ENCODE assay signal across 8 cellular contexts in genomic region chr3:49165771-49166751, GRCh38. TPM values are rescaled to one million over a fixed set of nuclear protein-coding genes. Genes with fewer than 3 reads are reported as not detected.
DNase-seq lines count a peak whose midpoint lies in the region; ATAC-seq and TF ChIP-seq lines count a peak whose summit lies in the region.

Gene CCDC71 (minus strand): TSS chr3:49166331. CDS start chr3:49164208, 2,123 bp downstream.

- peak within 1 kb of the TSS; percentile 94 for H2AFZ ChIP-seq in Loucy (ENCODE audit: low read length)

- H3K4me2 ChIP-seq in Loucy (ENCODE audit: low read depth, low read length, poor library complexity, severe bottlenecking) = peak within 1 kb of the TSS; percentile 96

- H3K36me3 Mint-ChIP-seq in CD14-positive monocyte (peaks cover 19 to 43% of the 10 kb centered on the region in 2 donors), T-helper 17 cell (ENCODE audit: low read depth) (no peaks in the 10 kb centered on the region)

- peak within 1 kb of the TSS; percentile 85 to 91 for H3K4me3 Mint-ChIP-seq in CD14-positive monocyte
- peak within 1 kb of the TSS; percentile 96 for H3K4me3 Mint-ChIP-seq in T-helper 17 cell

- H3K9me3 ChIP-seq in Loucy (ENCODE audit: insufficient read depth, low read depth, low read length) (no peaks in the 10 kb centered on the region), T-helper 17 cell (ENCODE audit: control insufficient read depth, low read length, poor library complexity, severe bottlenecking) (no peaks in the 10 kb centered on the region), right cardiac atrium (ENCODE audit: control insufficient read depth, low read length) (no peaks in the 10 kb centered on the region), uterus (no peaks in the 10 kb centered on the region)

- peaks cover 22% of the 10 kb centered on the region for H3K79me2 ChIP-seq in Loucy (ENCODE audit: insufficient read depth, low read length)

- TF ChIP-seq CTCF in CD14-positive monocyte (IDR thresholded peaks at IDR 0.05) (no peak), Loucy (conservative IDR thresholded peaks at IDR 0.05; ENCODE audit: low read length) (no peak), uterus (IDR thresholded peaks at IDR 0.05) (peak in 2 of 4 experiments; percentile 12 to 16)

- 3% methylated on average over 69 of the region's 69 CpGs for WGBS in right cardiac atrium

- H3K9me3 Mint-ChIP-seq in CD14-positive monocyte = peaks cover 0 to 17% (median 7%) of the 10 kb centered on the region in 7 donors

- H3K36me3 ChIP-seq in Loucy (ENCODE audit: insufficient read depth, low read length) = peaks cover 6% of the 10 kb centered on the region; the same call in 1 of the 2 replicates
- peaks cover 13% of the 10 kb centered on the region for H3K36me3 ChIP-seq in rectal smooth muscle tissue (ENCODE audit: control insufficient read depth, insufficient read depth, low read length)
- no peaks in the 10 kb centered on the region for H3K36me3 ChIP-seq in uterus

- H3K4me1 ChIP-seq in Loucy (ENCODE audit: insufficient read depth, low read length, poor library complexity, severe bottlenecking) (peaks cover 17% of the 10 kb centered on the region), right cardiac atrium (ENCODE audit: control insufficient read depth, insufficient read depth, low read length) (peaks cover 11% of the 10 kb centered on the region), rectal smooth muscle tissue (ENCODE audit: control insufficient read depth, insufficient read depth, low read length) (peaks cover 13% of the 10 kb centered on the region), uterus (peaks cover 0 to 4% of the 10 kb centered on the region in 2 donors)

- peak; percentile 60 for ATAC-seq in GM19452 (IDR thresholded peaks at IDR 0.05; ENCODE audit: unreplicated experiment)
- peak; percentile 86 for ATAC-seq in T-helper 17 cell
- ATAC-seq in right cardiac atrium = peak; percentile 76 to 77

- H3K27me3 ChIP-seq in Loucy (ENCODE audit: insufficient read depth, low read length, poor library complexity, severe bottlenecking) = peaks cover 46% of the 10 kb centered on the region
- no peaks in the 10 kb centered on the region for H3K27me3 ChIP-seq in right cardiac atrium (ENCODE audit: control insufficient read depth, insufficient read depth)
- H3K27me3 ChIP-seq in rectal smooth muscle tissue (ENCODE audit: control insufficient read depth, insufficient read depth, low read length) = no peaks in the 10 kb centered on the region
- H3K27me3 ChIP-seq in uterus = no peaks in the 10 kb centered on the region

- H4K20me1 ChIP-seq in Loucy (ENCODE audit: insufficient read depth, low read length, poor library complexity, severe bottlenecking) = no peaks in the 10 kb centered on the region

- H3K27ac Mint-ChIP-seq in CD14-positive monocyte (peak within 1 kb of the TSS; percentile 85 to 96 (median 90)), T-helper 17 cell (peak within 1 kb of the TSS; percentile 87)

- H3K27ac ChIP-seq in angular gyrus (ENCODE audit: low read depth, low read length) (peak within 1 kb of the TSS; percentile 68), right cardiac atrium (ENCODE audit: low read length) (peak within 1 kb of the TSS; percentile 92), rectal smooth muscle tissue (ENCODE audit: low read depth, low read length) (peak within 1 kb of the TSS; percentile 93), uterus (peak within 1 kb of the TSS; percentile 92 to 95)

- H3F3A ChIP-seq in Loucy (ENCODE audit: low read depth) = no peaks in the 10 kb centered on the region

- intact Hi-C loops in CD14-positive monocyte (cut with micrococcal nuclease) = no loop called here
- intact Hi-C loops in right cardiac atrium (cut with DNase I) = no loop called here
- intact Hi-C loops in uterus (cut with DNase I; ENCODE audit: low total_unique reads) = no loop called here

- H3K9me2 ChIP-seq in Loucy (replicated peaks; ENCODE audit: low read depth, low read length) = no peaks in the 10 kb centered on the region

- H3K4me3 ChIP-seq in Loucy (ENCODE audit: low read length, poor library complexity, severe bottlenecking) = peak within 1 kb of the TSS; percentile 94
- peak within 1 kb of the TSS; percentile 90 for H3K4me3 ChIP-seq in right cardiac atrium (ENCODE audit: low read length)
- H3K4me3 ChIP-seq in rectal smooth muscle tissue (ENCODE audit: low read length) = peak within 1 kb of the TSS; percentile 88
- H3K4me3 ChIP-seq in uterus = peak within 1 kb of the TSS; percentile 60 to 99

- H3K4me1 Mint-ChIP-seq in CD14-positive monocyte (peaks cover 33% of the 10 kb centered on the region), T-helper 17 cell (peaks cover 20% of the 10 kb centered on the region)

- DNase-seq in CD14-positive monocyte (ENCODE audit: low spot score) = peak; percentile 66
- DNase-seq in T-helper 17 cell = peak; percentile 56 to 63 (median 56)
- DNase-seq in right cardiac atrium = peak; percentile 86 to 93 (median 92)
- DNase-seq in uterus = peak; percentile 76 to 78

- H3K27me3 Mint-ChIP-seq in CD14-positive monocyte (ENCODE audit: low read depth in 3 of 3) (peaks cover 0 to 9% (median 0%) of the 10 kb centered on the region in 3 donors), T-helper 17 cell (no peaks in the 10 kb centered on the region)

- H3K9ac ChIP-seq in Loucy (ENCODE audit: low read depth, low read length, poor library complexity, severe bottlenecking) (peak within 1 kb of the TSS; percentile 84), rectal smooth muscle tissue (ENCODE audit: low read length) (peak within 1 kb of the TSS; percentile 70)

- peak; percentile 29 to 70 for TF ChIP-seq POLR2A in uterus (IDR thresholded peaks at IDR 0.05)

RNA-seq across cellular contexts. Expression of gene CCDC71, which starts in this region (rescaled TPM):
- 1 to 10 TPM; 1.0 to 1.2 TPM for polyA plus RNA-seq in CD14-positive monocyte
- 10 to 100 TPM; 13.7 to 13.9 TPM for total RNA-seq in T-helper 17 cell
- total RNA-seq in right cardiac atrium = 10 to 100 TPM; 13.3 to 15.4 (median 14.4) TPM
- polyA plus RNA-seq in right cardiac atrium = 12.0 TPM
- total RNA-seq in uterus = 10 to 100 TPM in 3 of 4 donors, 1 to 10 TPM in 1; 9.2 to 58.2 (median 31.3) TPM

Comparison
In these comparisons a context has a peak if more than half of its experiments do, and no peak if none do; other contexts are left out.
1. Peak in every context shown above with its lines: DNase-seq, ATAC-seq, H3K4me3 ChIP-seq and H3K27ac ChIP-seq.